ENCODE assay signal across 1 cellular context in the genomic region with DNA sequence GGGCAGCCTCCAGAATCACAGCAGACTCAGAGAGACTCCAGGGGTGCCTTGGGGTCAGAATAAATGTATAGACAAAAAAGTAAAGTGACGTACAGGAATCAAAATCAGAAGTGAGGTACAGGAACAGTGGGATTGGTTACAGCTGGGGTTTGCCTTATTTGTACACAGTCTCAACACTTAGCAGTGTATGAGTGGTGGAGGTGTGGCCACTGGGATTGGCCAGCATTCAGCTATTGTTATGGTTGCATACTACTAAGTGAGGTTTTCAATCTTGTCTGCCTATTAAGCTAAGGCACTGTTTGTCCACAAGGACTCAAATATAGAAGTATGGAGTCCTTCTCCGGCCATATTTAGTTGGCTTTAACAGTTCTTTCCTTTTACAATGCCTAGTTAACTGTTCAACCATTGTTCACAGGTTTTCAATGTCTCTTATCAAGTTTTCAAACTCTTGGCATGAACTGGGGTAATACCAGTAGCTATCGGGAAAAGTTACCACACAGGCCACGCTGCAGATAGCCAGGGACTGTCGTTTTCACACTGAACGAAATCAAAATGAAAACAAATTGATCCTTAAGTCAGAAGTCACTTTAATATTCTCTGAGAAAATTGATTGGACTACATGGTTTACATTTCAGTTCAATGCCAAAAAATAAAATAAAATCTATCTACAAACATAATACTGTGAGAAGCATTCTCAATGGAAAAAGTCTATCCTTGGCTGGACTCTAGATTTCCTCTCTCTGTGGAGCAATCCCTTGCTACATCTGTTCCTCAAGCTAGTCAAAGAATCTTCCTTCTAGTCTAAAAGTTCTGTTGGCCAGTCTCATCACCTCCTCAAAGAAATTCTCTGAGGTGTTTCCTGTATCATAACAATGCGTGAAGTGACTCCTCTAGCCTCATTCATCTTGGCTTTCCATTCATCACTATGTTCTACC.
TF ChIP-seq lines count a peak whose summit lies in the region.

No MANE protein-coding gene starts in this region.

TF ChIP-seq in GM23338, 12 proteins besides CTCF, POLR2A, EP300 and RAD21 (continued from another document):
- TF ChIP-seq, protein P1, sequence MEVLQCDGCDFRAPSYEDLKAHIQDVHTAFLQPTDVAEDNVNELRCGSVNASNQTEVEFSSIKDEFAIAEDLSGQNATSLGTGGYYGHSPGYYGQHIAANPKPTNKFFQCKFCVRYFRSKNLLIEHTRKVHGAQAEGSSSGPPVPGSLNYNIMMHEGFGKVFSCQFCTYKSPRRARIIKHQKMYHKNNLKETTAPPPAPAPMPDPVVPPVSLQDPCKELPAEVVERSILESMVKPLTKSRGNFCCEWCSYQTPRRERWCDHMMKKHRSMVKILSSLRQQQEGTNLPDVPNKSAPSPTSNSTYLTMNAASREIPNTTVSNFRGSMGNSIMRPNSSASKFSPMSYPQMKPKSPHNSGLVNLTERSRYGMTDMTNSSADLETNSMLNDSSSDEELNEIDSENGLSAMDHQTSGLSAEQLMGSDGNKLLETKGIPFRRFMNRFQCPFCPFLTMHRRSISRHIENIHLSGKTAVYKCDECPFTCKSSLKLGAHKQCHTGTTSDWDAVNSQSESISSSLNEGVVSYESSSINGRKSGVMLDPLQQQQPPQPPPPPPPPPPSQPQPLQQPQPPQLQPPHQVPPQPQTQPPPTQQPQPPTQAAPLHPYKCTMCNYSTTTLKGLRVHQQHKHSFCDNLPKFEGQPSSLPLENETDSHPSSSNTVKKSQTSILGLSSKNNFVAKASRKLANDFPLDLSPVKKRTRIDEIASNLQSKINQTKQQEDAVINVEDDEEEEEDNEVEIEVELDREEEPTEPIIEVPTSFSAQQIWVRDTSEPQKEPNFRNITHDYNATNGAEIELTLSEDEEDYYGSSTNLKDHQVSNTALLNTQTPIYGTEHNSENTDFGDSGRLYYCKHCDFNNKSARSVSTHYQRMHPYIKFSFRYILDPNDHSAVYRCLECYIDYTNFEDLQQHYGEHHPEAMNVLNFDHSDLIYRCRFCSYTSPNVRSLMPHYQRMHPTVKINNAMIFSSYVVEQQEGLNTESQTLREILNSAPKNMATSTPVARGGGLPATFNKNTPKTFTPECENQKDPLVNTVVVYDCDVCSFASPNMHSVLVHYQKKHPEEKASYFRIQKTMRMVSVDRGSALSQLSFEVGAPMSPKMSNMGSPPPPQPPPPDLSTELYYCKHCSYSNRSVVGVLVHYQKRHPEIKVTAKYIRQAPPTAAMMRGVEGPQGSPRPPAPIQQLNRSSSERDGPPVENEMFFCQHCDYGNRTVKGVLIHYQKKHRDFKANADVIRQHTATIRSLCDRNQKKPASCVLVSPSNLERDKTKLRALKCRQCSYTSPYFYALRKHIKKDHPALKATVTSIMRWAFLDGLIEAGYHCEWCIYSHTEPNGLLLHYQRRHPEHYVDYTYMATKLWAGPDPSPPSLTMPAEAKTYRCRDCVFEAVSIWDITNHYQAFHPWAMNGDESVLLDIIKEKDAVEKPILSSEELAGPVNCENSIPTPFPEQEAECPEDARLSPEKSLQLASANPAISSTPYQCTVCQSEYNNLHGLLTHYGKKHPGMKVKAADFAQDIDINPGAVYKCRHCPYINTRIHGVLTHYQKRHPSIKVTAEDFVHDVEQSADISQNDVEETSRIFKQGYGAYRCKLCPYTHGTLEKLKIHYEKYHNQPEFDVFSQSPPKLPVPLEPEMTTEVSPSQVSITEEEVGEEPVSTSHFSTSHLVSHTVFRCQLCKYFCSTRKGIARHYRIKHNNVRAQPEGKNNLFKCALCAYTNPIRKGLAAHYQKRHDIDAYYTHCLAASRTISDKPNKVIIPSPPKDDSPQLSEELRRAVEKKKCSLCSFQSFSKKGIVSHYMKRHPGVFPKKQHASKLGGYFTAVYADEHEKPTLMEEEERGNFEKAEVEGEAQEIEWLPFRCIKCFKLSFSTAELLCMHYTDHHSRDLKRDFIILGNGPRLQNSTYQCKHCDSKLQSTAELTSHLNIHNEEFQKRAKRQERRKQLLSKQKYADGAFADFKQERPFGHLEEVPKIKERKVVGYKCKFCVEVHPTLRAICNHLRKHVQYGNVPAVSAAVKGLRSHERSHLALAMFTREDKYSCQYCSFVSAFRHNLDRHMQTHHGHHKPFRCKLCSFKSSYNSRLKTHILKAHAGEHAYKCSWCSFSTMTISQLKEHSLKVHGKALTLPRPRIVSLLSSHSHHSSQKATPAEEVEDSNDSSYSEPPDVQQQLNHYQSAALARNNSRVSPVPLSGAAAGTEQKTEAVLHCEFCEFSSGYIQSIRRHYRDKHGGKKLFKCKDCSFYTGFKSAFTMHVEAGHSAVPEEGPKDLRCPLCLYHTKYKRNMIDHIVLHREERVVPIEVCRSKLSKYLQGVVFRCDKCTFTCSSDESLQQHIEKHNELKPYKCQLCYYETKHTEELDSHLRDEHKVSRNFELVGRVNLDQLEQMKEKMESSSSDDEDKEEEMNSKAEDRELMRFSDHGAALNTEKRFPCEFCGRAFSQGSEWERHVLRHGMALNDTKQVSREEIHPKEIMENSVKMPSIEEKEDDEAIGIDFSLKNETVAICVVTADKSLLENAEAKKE (CRISPR knock-in tag; IDR thresholded peaks at IDR 0.05) = no peak
- no peak for TF ChIP-seq ZNF331 (CRISPR knock-in tag; IDR thresholded peaks at IDR 0.05; ENCODE audit: low read depth)
- TF ChIP-seq ZNF114 (CRISPR knock-in tag; IDR thresholded peaks at IDR 0.05) = no peak
- TF ChIP-seq STAT1 (IDR thresholded peaks at IDR 0.05; ENCODE audit: unreplicated experiment) = no peak
- TF ChIP-seq NANOG (IDR thresholded peaks at IDR 0.05; ENCODE audit: borderline replicate concordance) = no peak
- TF ChIP-seq, protein P2, sequence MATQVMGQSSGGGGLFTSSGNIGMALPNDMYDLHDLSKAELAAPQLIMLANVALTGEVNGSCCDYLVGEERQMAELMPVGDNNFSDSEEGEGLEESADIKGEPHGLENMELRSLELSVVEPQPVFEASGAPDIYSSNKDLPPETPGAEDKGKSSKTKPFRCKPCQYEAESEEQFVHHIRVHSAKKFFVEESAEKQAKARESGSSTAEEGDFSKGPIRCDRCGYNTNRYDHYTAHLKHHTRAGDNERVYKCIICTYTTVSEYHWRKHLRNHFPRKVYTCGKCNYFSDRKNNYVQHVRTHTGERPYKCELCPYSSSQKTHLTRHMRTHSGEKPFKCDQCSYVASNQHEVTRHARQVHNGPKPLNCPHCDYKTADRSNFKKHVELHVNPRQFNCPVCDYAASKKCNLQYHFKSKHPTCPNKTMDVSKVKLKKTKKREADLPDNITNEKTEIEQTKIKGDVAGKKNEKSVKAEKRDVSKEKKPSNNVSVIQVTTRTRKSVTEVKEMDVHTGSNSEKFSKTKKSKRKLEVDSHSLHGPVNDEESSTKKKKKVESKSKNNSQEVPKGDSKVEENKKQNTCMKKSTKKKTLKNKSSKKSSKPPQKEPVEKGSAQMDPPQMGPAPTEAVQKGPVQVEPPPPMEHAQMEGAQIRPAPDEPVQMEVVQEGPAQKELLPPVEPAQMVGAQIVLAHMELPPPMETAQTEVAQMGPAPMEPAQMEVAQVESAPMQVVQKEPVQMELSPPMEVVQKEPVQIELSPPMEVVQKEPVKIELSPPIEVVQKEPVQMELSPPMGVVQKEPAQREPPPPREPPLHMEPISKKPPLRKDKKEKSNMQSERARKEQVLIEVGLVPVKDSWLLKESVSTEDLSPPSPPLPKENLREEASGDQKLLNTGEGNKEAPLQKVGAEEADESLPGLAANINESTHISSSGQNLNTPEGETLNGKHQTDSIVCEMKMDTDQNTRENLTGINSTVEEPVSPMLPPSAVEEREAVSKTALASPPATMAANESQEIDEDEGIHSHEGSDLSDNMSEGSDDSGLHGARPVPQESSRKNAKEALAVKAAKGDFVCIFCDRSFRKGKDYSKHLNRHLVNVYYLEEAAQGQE (IDR thresholded peaks at IDR 0.05; ENCODE audit: unreplicated experiment) = no peak
- TF ChIP-seq POLR2AphosphoS5 (IDR thresholded peaks at IDR 0.05; ENCODE audit: low read depth) = no peak
- TF ChIP-seq JUNB (IDR thresholded peaks at IDR 0.05; ENCODE audit: unreplicated experiment) = no peak
TF ChIP-seq in GM23338: peak in this region for 0.
